ENCODE assay signal across 15 cellular contexts in genomic region chr17:51709867-51710266, GRCh38.
DNase-seq lines count a peak whose midpoint lies in the region; ATAC-seq and TF ChIP-seq lines count a peak whose summit lies in the region.
"Had no signal": no experiment of that assay in that cellular context is flagged by ENCODE, and none has a peak within 500 bp of the region (broad histone marks: within the 10 kb centered on the region; RNA-seq: fewer than 3 reads in every experiment).

No MANE protein-coding gene starts in this region.

- H3K27me3 ChIP-seq in breast epithelium (no peaks in the 10 kb centered on the region), right lobe of liver (no peaks in the 10 kb centered on the region), tibial artery (no peaks in the 10 kb centered on the region)
- H3K27me3 ChIP-seq: BLaER1, SJCRH30 had no signal

- H3K36me3 ChIP-seq in breast epithelium, result no peaks in the 10 kb centered on the region
- no peaks in the 10 kb centered on the region for H3K36me3 ChIP-seq in right lobe of liver
- no peaks in the 10 kb centered on the region for H3K36me3 ChIP-seq in tibial artery
- H3K36me3 ChIP-seq: BLaER1, SJCRH30 had no signal

- no peaks in the 10 kb centered on the region for H3K9me3 Mint-ChIP-seq in progenitor cell of endocrine pancreas (ENCODE audit: low read depth)

- DNase-seq in left ventricle myocardium superior, result no peak
- no peak for DNase-seq in cardiac septum (ENCODE audit: low spot score)
- DNase-seq in breast epithelium (ENCODE audit: low spot score in 2 of 2), result no peak
- no peak for DNase-seq in right lobe of liver
- DNase-seq in tibial artery, result peak in 1 of 2 donors; percentile 27
- no peak for DNase-seq in progenitor cell of endocrine pancreas (ENCODE audit: low spot score, unreplicated experiment)
- no peak for DNase-seq in islet precursor cell
- no peak for DNase-seq in OCI-M1 (lab: John Stamatoyannopoulos, UW)
- DNase-seq: CD8-positive, alpha-beta memory T cell; DMS53; NCI-H1105; NCI-H2081; SJCRH30 had no signal

- no peak overlapping the region for H3K4me3 Mint-ChIP-seq in progenitor cell of endocrine pancreas (ENCODE audit: low read depth)

- no peak overlapping the region for H3K4me3 ChIP-seq in breast epithelium
- H3K4me3 ChIP-seq in right lobe of liver, result no peak overlapping the region
- H3K4me3 ChIP-seq in tibial artery, result no peak overlapping the region
- H3K4me3 ChIP-seq: A549, BLaER1, SJCRH30 had no signal

- 30% methylated on average over 5 of the region's 6 CpGs for WGBS in right lobe of liver (ENCODE audit: insufficient coverage, low coverage, low lambda C conversion rate, missing lambda C conversion rate)

- H3K27ac Mint-ChIP-seq in progenitor cell of endocrine pancreas, result no peak overlapping the region
- H3K27ac Mint-ChIP-seq: CD8-positive, alpha-beta memory T cell had no signal

- H3K27ac ChIP-seq in breast epithelium (peak overlapping the region; percentile 50 to 57), right lobe of liver (peak overlapping the region in 2 of 3 donors; percentile 78 to 79), tibial artery (peak overlapping the region; percentile 9 to 43)
- H3K27ac ChIP-seq: A549, BLaER1, SJCRH30 had no signal

- peak; percentile 63 for ATAC-seq in left ventricle myocardium superior
- ATAC-seq in right lobe of liver, result peak; percentile 62 to 82 (median 76)
- ATAC-seq: A549 had no signal

- H3K9me3 ChIP-seq in breast epithelium, result no peaks in the 10 kb centered on the region
- no peaks in the 10 kb centered on the region for H3K9me3 ChIP-seq in right lobe of liver
- H3K9me3 ChIP-seq in tibial artery, result no peaks in the 10 kb centered on the region
- H3K9me3 ChIP-seq: A549, BLaER1, SJCRH30 had no signal

- H3K4me1 ChIP-seq in breast epithelium (no peaks in the 10 kb centered on the region), right lobe of liver (peaks cover 0 to 22% (median 7%) of the 10 kb centered on the region in 4 donors), tibial artery (no peaks in the 10 kb centered on the region)
- H3K4me1 ChIP-seq: A549, BLaER1, SJCRH30 had no signal

- no peak for TF ChIP-seq POLR2A in breast epithelium (IDR thresholded peaks at IDR 0.05)
- TF ChIP-seq POLR2A in right lobe of liver (IDR thresholded peaks at IDR 0.05), result no peak

- peaks cover 47% of the 10 kb centered on the region for H3K27me3 Mint-ChIP-seq in progenitor cell of endocrine pancreas

- intact Hi-C loops in left ventricle myocardium superior (cut with micrococcal nuclease) (no loop called here), cardiac septum (cut with DNase I) (no loop called here), breast epithelium (cut with DNase I; ENCODE audit: low total_unique reads) (no loop called here), right lobe of liver (cut with DNase I) (no loop called here), tibial artery (cut with DNase I; ENCODE audit: low total_unique reads) (no loop called here)

- TF ChIP-seq CTCF in breast epithelium (IDR thresholded peaks at IDR 0.05), result no peak
- no peak for TF ChIP-seq CTCF in right lobe of liver (IDR thresholded peaks at IDR 0.05)
- TF ChIP-seq CTCF in tibial artery (IDR thresholded peaks at IDR 0.05), result no peak
- no peak for TF ChIP-seq CTCF in progenitor cell of endocrine pancreas (IDR thresholded peaks at IDR 0.05; ENCODE audit: unreplicated experiment)

- peaks cover 4% of the 10 kb centered on the region for H3K4me1 Mint-ChIP-seq in progenitor cell of endocrine pancreas (ENCODE audit: low read depth)
- H3K4me1 Mint-ChIP-seq: CD8-positive, alpha-beta memory T cell had no signal

- no peaks in the 10 kb centered on the region for H3K36me3 Mint-ChIP-seq in progenitor cell of endocrine pancreas (ENCODE audit: insufficient read depth)
- H3K36me3 Mint-ChIP-seq: CD8-positive, alpha-beta memory T cell had no signal

Comparison
In these comparisons a context has a peak if more than half of its experiments do, and no peak if none do; other contexts are left out.
1. H3K27ac ChIP-seq: peak in every context shown above with its lines; median percentile 78 in right lobe of liver; 54 in breast epithelium; 26 in tibial artery.